ENCODE assay signal across 19 cellular contexts in genomic region chr10:12388671-12389070, GRCh38. TPM values are rescaled to one million over a fixed set of nuclear protein-coding genes. Genes with fewer than 3 reads are reported as not detected.
DNase-seq lines count a peak whose midpoint lies in the region; ATAC-seq, FAIRE-seq and TF ChIP-seq lines count a peak whose summit lies in the region.
"Had no signal": no experiment of that assay in that cellular context is flagged by ENCODE, and none has a peak within 500 bp of the region (broad histone marks: within the 10 kb centered on the region; RNA-seq: fewer than 3 reads in every experiment).

No MANE protein-coding gene starts in this region.

- FAIRE-seq in H1 (lab: Jason Lieb, UNC), result peak; percentile 32
- FAIRE-seq: frontal cortex, GM12892, HTR-8/SVneo had no signal

- H3K4me2 ChIP-seq in H1 (ENCODE audit: insufficient read depth in 1 of 2, low read depth in 2 of 2, low read length in 2 of 2), result no peak overlapping the region
- H3K4me2 ChIP-seq in smooth muscle cell, result no peak overlapping the region

- H4K91ac ChIP-seq in H1 (replicated peaks; ENCODE audit: insufficient read length, low read length), result no peak overlapping the region

- H3K14ac ChIP-seq in H1 (ENCODE audit: insufficient read length), result no peak overlapping the region

- H2AFZ ChIP-seq in H1 (ENCODE audit: low read length) (no peak overlapping the region), smooth muscle cell (ENCODE audit: low read depth) (no peak overlapping the region)

- no peak for ATAC-seq in GM18498 (IDR thresholded peaks at IDR 0.05; ENCODE audit: unreplicated experiment)
- ATAC-seq: activated T-cell treated with anti-CD3 and anti-CD28 coated beads, Interleukin-2, amount 50 U/mL, for 72 hours; T-cell had no signal

- no peak overlapping the region for H2BK120ac ChIP-seq in H1 (replicated peaks; ENCODE audit: low read depth, low read length)

- H3K4me3 ChIP-seq in H1 (ENCODE audit: extremely low read depth in 1 of 4, insufficient read depth in 2 of 4, low read depth in 3 of 4, low read length in 4 of 4) (no peak overlapping the region), smooth muscle cell (no peak overlapping the region)
- H3K4me3 ChIP-seq: mucosa of descending colon had no signal

- no peaks in the 10 kb centered on the region for H3K9me3 Mint-ChIP-seq in activated naive CD8-positive, alpha-beta T cell (ENCODE audit: low read depth)
- peaks cover 11% of the 10 kb centered on the region for H3K9me3 Mint-ChIP-seq in activated naive CD8-positive, alpha-beta T cell treated with anti-CD3 and anti-CD28 coated beads for 36 hours

- H3K36me3 ChIP-seq in H1 (ENCODE audit: control insufficient read depth in 2 of 4, insufficient read depth in 4 of 4, low read length in 3 of 4), result no peaks in the 10 kb centered on the region; a peak in 1 of 8 replicates
- no peaks in the 10 kb centered on the region for H3K36me3 ChIP-seq in smooth muscle cell (ENCODE audit: low read depth)
- H3K36me3 ChIP-seq: brain microvascular endothelial cell had no signal

- peaks cover 2% of the 10 kb centered on the region; the same call in 1 of the 2 replicates for H3K79me1 ChIP-seq in H1 (ENCODE audit: low read depth, low read length)

- no peak overlapping the region for H3K4me3 Mint-ChIP-seq in activated naive CD8-positive, alpha-beta T cell
- no peak overlapping the region for H3K4me3 Mint-ChIP-seq in activated naive CD8-positive, alpha-beta T cell treated with anti-CD3 and anti-CD28 coated beads for 36 hours
- H3K4me3 Mint-ChIP-seq: T-cell, type B pancreatic cell had no signal

- no peak overlapping the region for H2BK12ac ChIP-seq in H1 (ENCODE audit: low read depth, low read length)

- TF ChIP-seq EP300 in H1 (IDR thresholded peaks at IDR 0.05; ENCODE audit: borderline replicate concordance in 1 of 2, low read depth in 2 of 2, low read length in 2 of 2), result no peak

- no peak overlapping the region for H3K4ac ChIP-seq in H1 (replicated peaks; ENCODE audit: insufficient read length, low read depth, low read length)

- peaks cover 0 to 3% (median 0%) of the 10 kb centered on the region in 4 experiments; a peak in 1 of 7 replicates for H3K4me1 ChIP-seq in H1 (replicated peaks in 1 of 4; ENCODE audit: control insufficient read depth in 3 of 4, insufficient read depth in 4 of 4, low read length in 3 of 4)
- H3K4me1 ChIP-seq in smooth muscle cell (ENCODE audit: low read depth), result no peaks in the 10 kb centered on the region

- no peak overlapping the region for H2BK20ac ChIP-seq in H1 (ENCODE audit: low read length)

- 93% methylated on average over 17 of the region's 17 CpGs; no CpG with 5 or more reads in 1 of the 2 experiments for WGBS in H1 (ENCODE audit: extremely low coverage in 1 of 2, insufficient coverage in 1 of 2, insufficient read length in 1 of 2, insufficient replicate concordance in 2 of 2, low coverage in 1 of 2, low lambda C conversion rate in 2 of 2, missing lambda C conversion rate in 1 of 2), 2 experiments
- WGBS in smooth muscle cell (ENCODE audit: low lambda C conversion rate), result 93% methylated on average over 17 of the region's 17 CpGs

- H3K9me3 ChIP-seq in H1 (ENCODE audit: insufficient read depth in 2 of 2, low read depth in 1 of 2, low read length in 1 of 2) (no peaks in the 10 kb centered on the region), smooth muscle cell (replicated peaks; ENCODE audit: low read depth) (no peaks in the 10 kb centered on the region)
- H3K9me3 ChIP-seq: mucosa of descending colon had no signal

- H3K23me2 ChIP-seq in H1 (ENCODE audit: low read depth, low read length), result no peaks in the 10 kb centered on the region

- H2BK5ac ChIP-seq in H1 (ENCODE audit: low read depth, low read length), result no peak overlapping the region

- H4K5ac ChIP-seq in H1 (ENCODE audit: insufficient read length, low read depth, low read length), result no peak overlapping the region

- H3K9ac ChIP-seq in H1 (replicated peaks in 1 of 4; ENCODE audit: extremely low read depth in 1 of 4, low read depth in 3 of 4, low read length in 3 of 4) (no peak overlapping the region), smooth muscle cell (ENCODE audit: low read depth) (no peak overlapping the region)

- H3K56ac ChIP-seq in H1 (replicated peaks; ENCODE audit: insufficient read length, low read depth, low read length), result no peak overlapping the region

- H2AK5ac ChIP-seq in H1 (ENCODE audit: low read depth, low read length), result peak overlapping the region; percentile 76; the same call in 1 of the 2 replicates

- POLR2A ChIA-PET in H1 (lab: Charles Lee; ENCODE audit: partially characterized antibody), result no interaction called here

- H3K27me3 Mint-ChIP-seq in activated naive CD8-positive, alpha-beta T cell, result no peaks in the 10 kb centered on the region
- H3K27me3 Mint-ChIP-seq in activated naive CD8-positive, alpha-beta T cell treated with anti-CD3 and anti-CD28 coated beads for 36 hours, result no peaks in the 10 kb centered on the region
- H3K27me3 Mint-ChIP-seq: T-cell, type B pancreatic cell had no signal

- TF ChIP-seq POLR2A in H1 (IDR thresholded peaks at IDR 0.05; ENCODE audit: control extremely low read depth in 1 of 2, low read depth in 2 of 2, low read length in 2 of 2), result no peak

- no peak for TF ChIP-seq CTCF in H1 (IDR thresholded peaks at IDR 0.05; ENCODE audit: control extremely low read depth in 1 of 3, insufficient read depth in 1 of 3, low read depth in 1 of 3, low read length in 3 of 3)
- no peak for TF ChIP-seq CTCF in smooth muscle cell (IDR thresholded peaks at IDR 0.05; ENCODE audit: borderline replicate concordance, insufficient read depth, poor library complexity, severe bottlenecking)

- no peak overlapping the region for H3K27ac ChIP-seq in H1 (ENCODE audit: low read depth, low read length)
- H3K27ac ChIP-seq in smooth muscle cell (ENCODE audit: low read depth), result no peak overlapping the region
- H3K27ac ChIP-seq: brain microvascular endothelial cell had no signal

- no peak for DNase-seq in activated naive CD8-positive, alpha-beta T cell treated with anti-CD3 and anti-CD28 coated beads for 36 hours
- DNase-seq in NCI-H510A treated with DMSO at 0.1 percent for 48 hours (lab: John Stamatoyannopoulos, UW), result peak; percentile 11
- DNase-seq in H1 (ENCODE audit: low read depth in 1 of 2, low spot score in 2 of 2), result no peak
- no peak for DNase-seq in NCI-H2227 treated with DMSO at 0.1 percent for 48 hours (lab: John Stamatoyannopoulos, UW)
- no peak for DNase-seq in GOT3 (lab: John Stamatoyannopoulos, UW)
- no peak for DNase-seq in smooth muscle cell (lab: John Stamatoyannopoulos, UW; ENCODE audit: unreplicated experiment)
- DNase-seq: activated CD4-positive, alpha-beta T cell treated with anti-CD3 and anti-CD28 coated beads, Interleukin-2, amount 50 U/mL, for 4 hours; activated T-cell treated with anti-CD3 and anti-CD28 coated beads, Interleukin-2, amount 50 U/mL, for 72 hours; brain microvascular endothelial cell; GDM1; NCI-H1105; T-cell had no signal

- no peaks in the 10 kb centered on the region for H3K79me2 ChIP-seq in H1 (ENCODE audit: control insufficient read depth in 1 of 2, insufficient read depth in 2 of 2, low read length in 2 of 2)
- no peaks in the 10 kb centered on the region for H3K79me2 ChIP-seq in smooth muscle cell (ENCODE audit: low read depth)

- peaks cover 26% of the 10 kb centered on the region for H3K4me1 Mint-ChIP-seq in activated naive CD8-positive, alpha-beta T cell (ENCODE audit: low read depth)
- peaks cover 28% of the 10 kb centered on the region for H3K4me1 Mint-ChIP-seq in activated naive CD8-positive, alpha-beta T cell treated with anti-CD3 and anti-CD28 coated beads for 36 hours

- H2BK15ac ChIP-seq in H1 (ENCODE audit: low read length), result peak overlapping the region; percentile 88; the same call in 1 of the 2 replicates

- no peaks in the 10 kb centered on the region for H4K20me1 ChIP-seq in H1 (replicated peaks in 1 of 2; ENCODE audit: control insufficient read depth in 1 of 2, insufficient read depth in 2 of 2, low read length in 2 of 2)
- H4K20me1 ChIP-seq in smooth muscle cell (ENCODE audit: low read depth), result no peaks in the 10 kb centered on the region

- no peak overlapping the region for H4K8ac ChIP-seq in H1 (ENCODE audit: extremely low read depth, insufficient read depth, low read length)

- no peak overlapping the region for H3K23ac ChIP-seq in H1 (ENCODE audit: insufficient read length)

- no peaks in the 10 kb centered on the region for H3K27me3 ChIP-seq in H1 (replicated peaks in 1 of 4; ENCODE audit: control insufficient read depth in 3 of 4, extremely low read depth in 1 of 4, insufficient read depth in 3 of 4, low read length in 3 of 4)
- peaks cover 15% of the 10 kb centered on the region for H3K27me3 ChIP-seq in smooth muscle cell (ENCODE audit: low read depth)
- H3K27me3 ChIP-seq: brain microvascular endothelial cell had no signal

- peak overlapping the region; percentile 19 for H3K27ac Mint-ChIP-seq in activated naive CD8-positive, alpha-beta T cell
- H3K27ac Mint-ChIP-seq in activated naive CD8-positive, alpha-beta T cell treated with anti-CD3 and anti-CD28 coated beads for 36 hours, result no peak overlapping the region
- H3K27ac Mint-ChIP-seq: activated T-cell treated with anti-CD3 and anti-CD28 coated beads, Interleukin-2, amount 50 U/mL, for 72 hours; T-cell; type B pancreatic cell had no signal

- CTCF ChIA-PET in H1 (lab: Charles Lee; ENCODE audit: partially characterized antibody), result interaction anchor here (0.5 to 1.6 kb wide), 7 partner anchors 8 to 459 kb away, joined by 3 to 5 read pairs (median 3); no protein-coding TSS in a partner anchor

- H3K36me3 Mint-ChIP-seq in activated naive CD8-positive, alpha-beta T cell, result peaks cover 7% of the 10 kb centered on the region
- peaks cover 10% of the 10 kb centered on the region for H3K36me3 Mint-ChIP-seq in activated naive CD8-positive, alpha-beta T cell treated with anti-CD3 and anti-CD28 coated beads for 36 hours

- H3F3A ChIP-seq in smooth muscle cell (ENCODE audit: low read depth), result no peaks in the 10 kb centered on the region

- TF ChIP-seq RAD21 in H1 (IDR thresholded peaks at IDR 0.05 in 1 of 2, conservative IDR thresholded peaks at IDR 0.05 in 1 of 2; ENCODE audit: low read depth in 2 of 2, low read length in 2 of 2), result no peak

- no peak overlapping the region for H3K18ac ChIP-seq in H1 (ENCODE audit: extremely low read depth, low read length)

TF ChIP-seq in H1, 55 proteins besides CTCF, POLR2A, EP300 and RAD21 (continues in another document):
- TF ChIP-seq JUN (IDR thresholded peaks at IDR 0.05; ENCODE audit: low read depth, low read length), result no peak

RNA-seq across cellular contexts. Expression of gene CAMK1D, which starts 39.3 kb away (rescaled TPM):
- 10 to 100 TPM; 11.9 to 15.4 TPM for total RNA-seq in activated naive CD8-positive, alpha-beta T cell treated with anti-CD3 and anti-CD28 coated beads for 36 hours
- total RNA-seq in H1 (2021; fragmentation: NEBNext Ultra II Directional; extraction: Animal tissue kit (Norgen Biotek cat#: 25700)), result 8.9 and 10.6 TPM in 2 replicates
- 3.5 and 3.6 TPM in 2 replicates for polyA plus RNA-seq in H1 (2011; rRNA removed)
- polyA plus RNA-seq in H1 (2011; cell fraction: cytosol; rRNA removed), result 4.5 TPM
- polyA plus RNA-seq in H1 (2011; cell fraction: nucleus; rRNA removed), result 4.1 TPM
- 6.4 to 8.3 TPM (median 6.7 TPM) in 4 replicates for polyA plus RNA-seq in H1 (2012, experiment 1 of 2)
- polyA plus RNA-seq in H1 (2012, experiment 2 of 2), result 2.7 TPM
- 4.8 TPM for polyA plus RNA-seq in H1 (2013, experiment 1 of 2)
- 4.6 TPM for polyA plus RNA-seq in H1 (2013, experiment 2 of 2)
- polyA minus RNA-seq in H1 (2011; rRNA and poly(A)+ RNA removed), result 6.3 and 6.8 TPM in 2 replicates
- 4.6 TPM for polyA minus RNA-seq in H1 (2011; cell fraction: cytosol; rRNA and poly(A)+ RNA removed)
- 4.8 TPM for polyA minus RNA-seq in H1 (2011; cell fraction: nucleus; rRNA and poly(A)+ RNA removed)
- 1.6 and 1.9 TPM in 2 replicates for total RNA-seq in smooth muscle cell
- polyA plus RNA-seq in smooth muscle cell, result 2.3 and 3.7 TPM in 2 replicates
